ENCODE assay signal across 1 cellular context in the genomic region with DNA sequence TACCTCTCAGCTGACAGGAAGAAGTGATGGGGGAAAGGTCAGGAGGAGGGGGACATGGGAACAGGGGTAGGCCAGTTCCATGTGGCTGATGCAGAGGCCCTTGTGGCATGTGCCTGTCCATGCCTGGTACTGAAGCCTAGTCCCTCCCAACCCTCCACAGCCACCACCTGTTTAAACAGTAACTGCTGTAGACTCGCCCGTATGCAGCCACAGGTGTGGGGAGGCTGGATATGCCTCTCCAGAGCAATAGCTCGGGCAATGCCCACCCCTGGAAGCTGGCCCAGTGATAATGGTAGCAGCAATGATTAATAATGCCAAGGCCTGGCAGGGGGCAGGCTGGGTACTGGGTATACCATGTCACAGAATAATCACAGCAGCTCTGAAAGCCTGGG.
TF ChIP-seq lines count a peak whose summit lies in the region.

No MANE protein-coding gene starts in this region.

TF ChIP-seq in IMR-90, 13 proteins besides CTCF, POLR2A, EP300 and RAD21 (continued from another document):
- TF ChIP-seq FOS (IDR thresholded peaks at IDR 0.05; ENCODE audit: low read depth, low read length) (no peak), CEBPB (IDR thresholded peaks at IDR 0.05; ENCODE audit: low read depth, low read length) (no peak), MAFK (IDR thresholded peaks at IDR 0.05; ENCODE audit: low read depth, low read length) (no peak), RCOR1 (IDR thresholded peaks at IDR 0.05; ENCODE audit: insufficient replicate concordance, low read length) (no peak)
- TF ChIP-seq, protein P1, sequence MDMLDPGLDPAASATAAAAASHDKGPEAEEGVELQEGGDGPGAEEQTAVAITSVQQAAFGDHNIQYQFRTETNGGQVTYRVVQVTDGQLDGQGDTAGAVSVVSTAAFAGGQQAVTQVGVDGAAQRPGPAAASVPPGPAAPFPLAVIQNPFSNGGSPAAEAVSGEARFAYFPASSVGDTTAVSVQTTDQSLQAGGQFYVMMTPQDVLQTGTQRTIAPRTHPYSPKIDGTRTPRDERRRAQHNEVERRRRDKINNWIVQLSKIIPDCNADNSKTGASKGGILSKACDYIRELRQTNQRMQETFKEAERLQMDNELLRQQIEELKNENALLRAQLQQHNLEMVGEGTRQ (IDR thresholded peaks at IDR 0.05; ENCODE audit: low read depth, low read length) = no peak
- TF ChIP-seq, protein P2, sequence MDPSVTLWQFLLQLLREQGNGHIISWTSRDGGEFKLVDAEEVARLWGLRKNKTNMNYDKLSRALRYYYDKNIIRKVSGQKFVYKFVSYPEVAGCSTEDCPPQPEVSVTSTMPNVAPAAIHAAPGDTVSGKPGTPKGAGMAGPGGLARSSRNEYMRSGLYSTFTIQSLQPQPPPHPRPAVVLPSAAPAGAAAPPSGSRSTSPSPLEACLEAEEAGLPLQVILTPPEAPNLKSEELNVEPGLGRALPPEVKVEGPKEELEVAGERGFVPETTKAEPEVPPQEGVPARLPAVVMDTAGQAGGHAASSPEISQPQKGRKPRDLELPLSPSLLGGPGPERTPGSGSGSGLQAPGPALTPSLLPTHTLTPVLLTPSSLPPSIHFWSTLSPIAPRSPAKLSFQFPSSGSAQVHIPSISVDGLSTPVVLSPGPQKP (IDR thresholded peaks at IDR 0.05; ENCODE audit: borderline replicate concordance, low read depth, low read length) = no peak
